8 cellular contexts compared by ENCODE assay signal in the genomic region with DNA sequence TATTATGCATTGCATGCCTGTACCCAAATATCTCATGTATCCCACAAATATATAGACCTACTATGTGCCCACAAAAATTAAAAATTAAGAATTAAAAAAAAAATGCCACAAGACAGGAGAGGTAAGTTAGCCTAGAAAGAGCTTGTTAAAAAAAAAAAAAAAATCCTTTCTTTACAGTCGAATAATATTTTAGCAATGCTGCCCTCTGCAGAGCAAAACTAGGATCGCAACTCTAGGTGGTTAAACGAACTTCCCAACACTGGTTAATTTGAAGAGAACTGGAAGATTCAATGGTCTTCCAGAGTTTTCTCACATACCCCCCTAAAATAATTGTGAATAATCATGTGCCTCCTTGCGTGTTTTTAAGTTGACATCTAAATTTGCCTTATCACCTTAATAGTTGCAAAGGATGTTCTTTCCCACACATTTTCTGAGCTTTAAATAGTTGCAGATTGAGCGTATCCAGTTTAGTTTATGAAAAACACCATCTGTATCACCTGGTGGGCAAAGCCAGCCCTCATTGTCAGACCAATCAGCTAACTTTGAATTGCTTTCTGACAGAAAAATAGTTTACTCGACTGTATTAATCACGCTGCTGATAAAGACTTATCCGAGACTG. TPM values are rescaled to one million over a fixed set of nuclear protein-coding genes. Genes with fewer than 3 reads are reported as not detected.
DNase-seq lines count a peak whose midpoint lies in the region; ATAC-seq and TF ChIP-seq lines count a peak whose summit lies in the region.

No MANE protein-coding gene starts in this region.

- no peak for TF ChIP-seq EP300 in suprapubic skin (IDR thresholded peaks at IDR 0.05)

- peaks cover under 1% of the 10 kb centered on the region for H3K4me1 Mint-ChIP-seq in nephron progenitor cell

- TF ChIP-seq CTCF in AG10803 (conservative IDR thresholded peaks at IDR 0.05; ENCODE audit: low read length) = peak; percentile 84
- peak; percentile 47 to 85 (median 79) for TF ChIP-seq CTCF in esophagus squamous epithelium (IDR thresholded peaks at IDR 0.05)
- peak; percentile 77 for TF ChIP-seq CTCF in nephron progenitor cell (IDR thresholded peaks at IDR 0.05)
- peak; percentile 60 to 61 for TF ChIP-seq CTCF in suprapubic skin (IDR thresholded peaks at IDR 0.05)

- H3K36me3 ChIP-seq in HAP-1 (replicated peaks) (no peaks in the 10 kb centered on the region; the same call in 1 of the 2 replicates), NT2/D1 (ENCODE audit: insufficient read depth, insufficient read length, low read length) (no peaks in the 10 kb centered on the region), esophagus squamous epithelium (no peaks in the 10 kb centered on the region), suprapubic skin (no peaks in the 10 kb centered on the region)

- H3K9me3 Mint-ChIP-seq in nephron progenitor cell = no peaks in the 10 kb centered on the region

- H3K9me3 ChIP-seq in HAP-1 = no peaks in the 10 kb centered on the region
- no peaks in the 10 kb centered on the region for H3K9me3 ChIP-seq in NT2/D1 (ENCODE audit: insufficient read depth, low read length)
- no peaks in the 10 kb centered on the region for H3K9me3 ChIP-seq in esophagus squamous epithelium
- no peaks in the 10 kb centered on the region for H3K9me3 ChIP-seq in suprapubic skin

- TF ChIP-seq POLR2A in esophagus squamous epithelium (IDR thresholded peaks at IDR 0.05) (no peak), suprapubic skin (IDR thresholded peaks at IDR 0.05) (no peak)

- H3K27ac Mint-ChIP-seq in nephron progenitor cell = no peak overlapping the region

- H3K27me3 Mint-ChIP-seq in nephron progenitor cell (ENCODE audit: low read depth, poor library complexity) = peaks cover 11% of the 10 kb centered on the region

- no peak for ATAC-seq in HG02840 (IDR thresholded peaks at IDR 0.05; ENCODE audit: low FRiP score, unreplicated experiment)

- intact Hi-C loops in esophagus squamous epithelium (cut with DNase I) = loop anchor here (10.0 kb wide), 1 partner anchor 245 kb away; no protein-coding TSS in a partner anchor

- peak; percentile 60 for DNase-seq in AG10803 (ENCODE audit: low read depth)
- DNase-seq in HAP-1 (ENCODE audit: low spot score in 2 of 2) = peak; percentile 35 to 85
- peak; percentile 40 for DNase-seq in NT2/D1 (ENCODE audit: low read depth, low spot score)
- peak; percentile 70 for DNase-seq in activated T-cell treated with anti-CD3 and anti-CD28 coated beads for 1 hour (ENCODE audit: low read depth)
- DNase-seq in esophagus squamous epithelium (lab: John Stamatoyannopoulos, UW) = no peak
- DNase-seq in nephron progenitor cell = peak; percentile 78
- DNase-seq in suprapubic skin (ENCODE audit: low spot score in 2 of 2) = no peak

- H3K27me3 ChIP-seq in HAP-1 (ENCODE audit: low read depth) (no peaks in the 10 kb centered on the region), NT2/D1 (ENCODE audit: insufficient read depth, insufficient read length) (no peaks in the 10 kb centered on the region), esophagus squamous epithelium (no peaks in the 10 kb centered on the region), suprapubic skin (no peaks in the 10 kb centered on the region)

- H3K4me3 ChIP-seq in AG10803 (ENCODE audit: low read length) (no peak overlapping the region), HAP-1 (no peak overlapping the region), NT2/D1 (ENCODE audit: insufficient read length, low read depth) (no peak overlapping the region), esophagus squamous epithelium (no peak overlapping the region), suprapubic skin (no peak overlapping the region)

- H3K36me3 Mint-ChIP-seq in nephron progenitor cell (ENCODE audit: low read depth) = no peaks in the 10 kb centered on the region

- H3K27ac ChIP-seq in esophagus squamous epithelium (peak overlapping the region; percentile 83 to 91 (median 88)), suprapubic skin (no peak overlapping the region)

- peaks cover 6% of the 10 kb centered on the region for H3K4me1 ChIP-seq in HAP-1
- no peaks in the 10 kb centered on the region for H3K4me1 ChIP-seq in NT2/D1 (ENCODE audit: insufficient read depth, insufficient read length)
- peaks cover 29 to 79% (median 31%) of the 10 kb centered on the region in 3 donors for H3K4me1 ChIP-seq in esophagus squamous epithelium
- H3K4me1 ChIP-seq in suprapubic skin = peaks cover 44% of the 10 kb centered on the region

- in situ Hi-C loops in HAP-1 (cut with MboI; ENCODE audit: low sequenced_read_pairs) = loop anchor here (25.0 kb wide), 2 partner anchors 243 to 443 kb away; no protein-coding TSS in a partner anchor

- no peak overlapping the region for H3K9ac ChIP-seq in NT2/D1 (ENCODE audit: insufficient read length, low read depth)

- H3K4me3 Mint-ChIP-seq in nephron progenitor cell = no peak overlapping the region

- 44 to 47% methylated on average over 8 of the region's 8 CpGs for WGBS in esophagus squamous epithelium, 2 donors
- 44% methylated on average over 8 of the region's 8 CpGs for WGBS in suprapubic skin

RNA-seq across cellular contexts. Expression of a gene that starts 47.4 kb away (rescaled TPM):
- total RNA-seq in esophagus squamous epithelium (10 to 100 TPM in 3 of 4 donors, 1 to 10 TPM in 1; 8.1 to 24.7 (median 14.9) TPM), suprapubic skin (1 to 10 TPM; 2.9 to 5.8 (median 4.4) TPM)

Comparison
In these comparisons a context has a peak if more than half of its experiments do, and no peak if none do; other contexts are left out.
1. DNase-seq: peak in AG10803 (single experiment), HAP-1 (2 of 2), NT2/D1 (single experiment), activated T-cell treated with anti-CD3 and anti-CD28 coated beads for 1 hour (single experiment) and nephron progenitor cell (single experiment); none in esophagus squamous epithelium (single experiment) and suprapubic skin (0 of 2).
2. Peak in every context shown above with its lines, with median percentiles within 50 percentile points of each other: CTCF ChIP-seq.